ENCODE assay signal across 1 cellular context in the genomic region with DNA sequence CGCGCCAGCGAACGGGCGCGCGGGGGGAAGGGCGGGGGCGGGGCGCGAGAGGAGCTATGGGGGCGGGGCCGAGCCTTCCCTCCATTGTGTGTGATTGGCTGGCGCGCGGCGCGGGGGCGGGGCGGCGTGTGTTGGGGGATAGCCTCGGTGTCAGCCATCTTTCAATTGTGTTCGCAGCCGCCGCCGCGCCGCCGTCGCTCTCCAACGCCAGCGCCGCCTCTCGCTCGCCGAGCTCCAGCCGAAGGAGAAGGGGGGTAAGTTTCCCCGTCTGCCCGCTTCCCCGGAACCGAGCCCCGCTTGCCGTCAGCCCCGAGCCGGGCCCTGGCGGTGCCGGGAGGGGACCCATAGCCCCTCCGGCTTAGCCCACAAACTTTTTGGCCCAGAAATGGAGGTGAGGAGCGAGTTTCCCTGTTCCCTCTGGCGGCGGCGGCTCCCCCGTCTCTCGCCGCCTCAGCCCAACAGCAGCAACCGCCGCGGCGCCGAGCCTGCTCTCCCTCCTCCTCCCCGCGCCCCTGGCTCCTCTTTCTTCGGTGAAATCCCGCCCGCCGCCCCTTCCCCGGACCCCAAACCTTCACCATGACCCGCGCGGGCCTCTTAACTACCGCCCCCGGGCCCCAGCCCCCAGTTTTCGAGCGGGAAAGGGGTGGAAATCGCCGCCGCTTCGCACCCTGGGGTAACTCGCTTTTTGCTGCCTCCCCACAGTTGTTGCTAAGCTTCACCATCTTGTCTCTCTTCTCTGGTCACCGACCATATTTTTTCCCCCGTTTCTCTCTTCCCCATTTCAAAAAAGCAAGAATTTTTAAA.
TF ChIP-seq lines count a peak whose summit lies in the region.

A gene (plus strand): TSS at position 159 of the 804 bp plus-strand sequence. CDS start 1,636 bp downstream, outside the sequence.

TF ChIP-seq in GM12878, 131 proteins besides CTCF, POLR2A, EP300 and RAD21 (continued from another document and continues in another):
- TF ChIP-seq, protein P1, sequence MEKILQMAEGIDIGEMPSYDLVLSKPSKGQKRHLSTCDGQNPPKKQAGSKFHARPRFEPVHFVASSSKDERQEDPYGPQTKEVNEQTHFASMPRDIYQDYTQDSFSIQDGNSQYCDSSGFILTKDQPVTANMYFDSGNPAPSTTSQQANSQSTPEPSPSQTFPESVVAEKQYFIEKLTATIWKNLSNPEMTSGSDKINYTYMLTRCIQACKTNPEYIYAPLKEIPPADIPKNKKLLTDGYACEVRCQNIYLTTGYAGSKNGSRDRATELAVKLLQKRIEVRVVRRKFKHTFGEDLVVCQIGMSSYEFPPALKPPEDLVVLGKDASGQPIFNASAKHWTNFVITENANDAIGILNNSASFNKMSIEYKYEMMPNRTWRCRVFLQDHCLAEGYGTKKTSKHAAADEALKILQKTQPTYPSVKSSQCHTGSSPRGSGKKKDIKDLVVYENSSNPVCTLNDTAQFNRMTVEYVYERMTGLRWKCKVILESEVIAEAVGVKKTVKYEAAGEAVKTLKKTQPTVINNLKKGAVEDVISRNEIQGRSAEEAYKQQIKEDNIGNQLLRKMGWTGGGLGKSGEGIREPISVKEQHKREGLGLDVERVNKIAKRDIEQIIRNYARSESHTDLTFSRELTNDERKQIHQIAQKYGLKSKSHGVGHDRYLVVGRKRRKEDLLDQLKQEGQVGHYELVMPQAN (conservative IDR thresholded peaks at IDR 0.05), result no peak; the same call in none of the 2 replicates
- TF ChIP-seq, protein P2, sequence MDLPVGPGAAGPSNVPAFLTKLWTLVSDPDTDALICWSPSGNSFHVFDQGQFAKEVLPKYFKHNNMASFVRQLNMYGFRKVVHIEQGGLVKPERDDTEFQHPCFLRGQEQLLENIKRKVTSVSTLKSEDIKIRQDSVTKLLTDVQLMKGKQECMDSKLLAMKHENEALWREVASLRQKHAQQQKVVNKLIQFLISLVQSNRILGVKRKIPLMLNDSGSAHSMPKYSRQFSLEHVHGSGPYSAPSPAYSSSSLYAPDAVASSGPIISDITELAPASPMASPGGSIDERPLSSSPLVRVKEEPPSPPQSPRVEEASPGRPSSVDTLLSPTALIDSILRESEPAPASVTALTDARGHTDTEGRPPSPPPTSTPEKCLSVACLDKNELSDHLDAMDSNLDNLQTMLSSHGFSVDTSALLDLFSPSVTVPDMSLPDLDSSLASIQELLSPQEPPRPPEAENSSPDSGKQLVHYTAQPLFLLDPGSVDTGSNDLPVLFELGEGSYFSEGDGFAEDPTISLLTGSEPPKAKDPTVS (IDR thresholded peaks at IDR 0.05; ENCODE audit: low read depth, low read length), result no peak
- TF ChIP-seq IKZF2 (IDR thresholded peaks at IDR 0.05) (no peak; a peak in 2 of 4 replicates), KDM1A (IDR thresholded peaks at IDR 0.05; ENCODE audit: borderline replicate concordance) (no peak), LARP7 (IDR thresholded peaks at IDR 0.05) (peak; percentile 89), ETV6 (conservative IDR thresholded peaks at IDR 0.05 in 1 of 2, IDR thresholded peaks at IDR 0.05 in 1 of 2; ENCODE audit: borderline replicate concordance in 1 of 2, low read depth in 1 of 2) (no peak), HDAC6 (IDR thresholded peaks at IDR 0.05; ENCODE audit: unreplicated experiment) (peak; percentile 59), FOS (IDR thresholded peaks at IDR 0.05; ENCODE audit: borderline replicate concordance, extremely low read depth, insufficient read length) (no peak), RBBP5 (conservative IDR thresholded peaks at IDR 0.05) (no peak), MTA3 (IDR thresholded peaks at IDR 0.05; ENCODE audit: borderline replicate concordance, low read length) (no peak), SUZ12 (IDR thresholded peaks at IDR 0.05; ENCODE audit: unreplicated experiment) (no peak), HDAC2 (IDR thresholded peaks at IDR 0.05) (no peak), YBX1 (IDR thresholded peaks at IDR 0.05) (no peak), SREBF2 (IDR thresholded peaks at IDR 0.05; ENCODE audit: low read length) (no peak), ZBED1 (IDR thresholded peaks at IDR 0.05; ENCODE audit: borderline replicate concordance) (no peak), POU2F2 (IDR thresholded peaks at IDR 0.05; ENCODE audit: borderline replicate concordance, low read depth, low read length) (peak; percentile 55; the same call in 1 of the 3 replicates), SP1 (IDR thresholded peaks at IDR 0.05; ENCODE audit: low read depth, low read length) (peak; percentile 72), YY1 (IDR thresholded peaks at IDR 0.05; ENCODE audit: low read depth, low read length) (peak; percentile 90), PML (IDR thresholded peaks at IDR 0.05; ENCODE audit: low read length) (peak; percentile 65; the same call in 1 of the 2 replicates), TCF7 (IDR thresholded peaks at IDR 0.05; ENCODE audit: borderline replicate concordance) (no peak), MYC (IDR thresholded peaks at IDR 0.05; ENCODE audit: insufficient read depth, insufficient read length, insufficient replicate concordance, low read length, severe bottlenecking) (peak; percentile 17), ATF7 (IDR thresholded peaks at IDR 0.05; ENCODE audit: low read depth) (no peak), NR2F1 (conservative IDR thresholded peaks at IDR 0.05) (no peak), HDGF (IDR thresholded peaks at IDR 0.05) (peak; percentile 77; the same call in 1 of the 2 replicates), NR2C1 (IDR thresholded peaks at IDR 0.05) (no peak), ZNF24 (IDR thresholded peaks at IDR 0.05) (no peak), IRF4 (IDR thresholded peaks at IDR 0.05; ENCODE audit: low read depth, low read length) (no peak)
- TF ChIP-seq, protein P3, sequence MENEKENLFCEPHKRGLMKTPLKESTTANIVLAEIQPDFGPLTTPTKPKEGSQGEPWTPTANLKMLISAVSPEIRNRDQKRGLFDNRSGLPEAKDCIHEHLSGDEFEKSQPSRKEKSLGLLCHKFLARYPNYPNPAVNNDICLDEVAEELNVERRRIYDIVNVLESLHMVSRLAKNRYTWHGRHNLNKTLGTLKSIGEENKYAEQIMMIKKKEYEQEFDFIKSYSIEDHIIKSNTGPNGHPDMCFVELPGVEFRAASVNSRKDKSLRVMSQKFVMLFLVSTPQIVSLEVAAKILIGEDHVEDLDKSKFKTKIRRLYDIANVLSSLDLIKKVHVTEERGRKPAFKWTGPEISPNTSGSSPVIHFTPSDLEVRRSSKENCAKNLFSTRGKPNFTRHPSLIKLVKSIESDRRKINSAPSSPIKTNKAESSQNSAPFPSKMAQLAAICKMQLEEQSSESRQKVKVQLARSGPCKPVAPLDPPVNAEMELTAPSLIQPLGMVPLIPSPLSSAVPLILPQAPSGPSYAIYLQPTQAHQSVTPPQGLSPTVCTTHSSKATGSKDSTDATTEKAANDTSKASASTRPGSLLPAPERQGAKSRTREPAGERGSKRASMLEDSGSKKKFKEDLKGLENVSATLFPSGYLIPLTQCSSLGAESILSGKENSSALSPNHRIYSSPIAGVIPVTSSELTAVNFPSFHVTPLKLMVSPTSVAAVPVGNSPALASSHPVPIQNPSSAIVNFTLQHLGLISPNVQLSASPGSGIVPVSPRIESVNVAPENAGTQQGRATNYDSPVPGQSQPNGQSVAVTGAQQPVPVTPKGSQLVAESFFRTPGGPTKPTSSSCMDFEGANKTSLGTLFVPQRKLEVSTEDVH (IDR thresholded peaks at IDR 0.05; ENCODE audit: low read depth, partially characterized antibody), result no peak
- TF ChIP-seq, protein P4, sequence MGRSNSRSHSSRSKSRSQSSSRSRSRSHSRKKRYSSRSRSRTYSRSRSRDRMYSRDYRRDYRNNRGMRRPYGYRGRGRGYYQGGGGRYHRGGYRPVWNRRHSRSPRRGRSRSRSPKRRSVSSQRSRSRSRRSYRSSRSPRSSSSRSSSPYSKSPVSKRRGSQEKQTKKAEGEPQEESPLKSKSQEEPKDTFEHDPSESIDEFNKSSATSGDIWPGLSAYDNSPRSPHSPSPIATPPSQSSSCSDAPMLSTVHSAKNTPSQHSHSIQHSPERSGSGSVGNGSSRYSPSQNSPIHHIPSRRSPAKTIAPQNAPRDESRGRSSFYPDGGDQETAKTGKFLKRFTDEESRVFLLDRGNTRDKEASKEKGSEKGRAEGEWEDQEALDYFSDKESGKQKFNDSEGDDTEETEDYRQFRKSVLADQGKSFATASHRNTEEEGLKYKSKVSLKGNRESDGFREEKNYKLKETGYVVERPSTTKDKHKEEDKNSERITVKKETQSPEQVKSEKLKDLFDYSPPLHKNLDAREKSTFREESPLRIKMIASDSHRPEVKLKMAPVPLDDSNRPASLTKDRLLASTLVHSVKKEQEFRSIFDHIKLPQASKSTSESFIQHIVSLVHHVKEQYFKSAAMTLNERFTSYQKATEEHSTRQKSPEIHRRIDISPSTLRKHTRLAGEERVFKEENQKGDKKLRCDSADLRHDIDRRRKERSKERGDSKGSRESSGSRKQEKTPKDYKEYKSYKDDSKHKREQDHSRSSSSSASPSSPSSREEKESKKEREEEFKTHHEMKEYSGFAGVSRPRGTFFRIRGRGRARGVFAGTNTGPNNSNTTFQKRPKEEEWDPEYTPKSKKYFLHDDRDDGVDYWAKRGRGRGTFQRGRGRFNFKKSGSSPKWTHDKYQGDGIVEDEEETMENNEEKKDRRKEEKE (IDR thresholded peaks at IDR 0.05), result no peak
- TF ChIP-seq, protein P5, sequence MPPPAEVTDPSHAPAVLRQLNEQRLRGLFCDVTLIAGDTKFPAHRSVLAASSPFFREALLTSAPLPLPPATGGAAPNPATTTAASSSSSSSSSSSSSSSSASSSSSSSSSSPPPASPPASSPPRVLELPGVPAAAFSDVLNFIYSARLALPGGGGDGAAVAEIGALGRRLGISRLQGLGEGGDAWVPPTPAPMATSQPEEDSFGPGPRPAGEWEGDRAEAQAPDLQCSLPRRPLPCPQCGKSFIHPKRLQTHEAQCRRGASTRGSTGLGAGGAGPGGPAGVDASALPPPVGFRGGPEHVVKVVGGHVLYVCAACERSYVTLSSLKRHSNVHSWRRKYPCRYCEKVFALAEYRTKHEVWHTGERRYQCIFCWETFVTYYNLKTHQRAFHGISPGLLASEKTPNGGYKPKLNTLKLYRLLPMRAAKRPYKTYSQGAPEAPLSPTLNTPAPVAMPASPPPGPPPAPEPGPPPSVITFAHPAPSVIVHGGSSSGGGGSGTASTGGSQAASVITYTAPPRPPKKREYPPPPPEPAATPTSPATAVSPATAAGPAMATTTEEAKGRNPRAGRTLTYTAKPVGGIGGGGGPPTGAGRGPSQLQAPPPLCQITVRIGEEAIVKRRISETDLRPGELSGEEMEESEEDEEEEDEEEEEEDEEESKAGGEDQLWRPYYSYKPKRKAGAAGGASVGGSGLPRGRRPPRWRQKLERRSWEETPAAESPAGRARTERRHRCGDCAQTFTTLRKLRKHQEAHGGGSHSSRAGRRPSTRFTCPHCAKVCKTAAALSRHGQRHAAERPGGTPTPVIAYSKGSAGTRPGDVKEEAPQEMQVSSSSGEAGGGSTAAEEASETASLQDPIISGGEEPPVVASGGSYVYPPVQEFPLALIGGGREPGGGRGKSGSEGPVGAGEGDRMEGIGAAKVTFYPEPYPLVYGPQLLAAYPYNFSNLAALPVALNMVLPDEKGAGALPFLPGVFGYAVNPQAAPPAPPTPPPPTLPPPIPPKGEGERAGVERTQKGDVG (CRISPR knock-in tag; IDR thresholded peaks at IDR 0.05), result no peak
- TF ChIP-seq, protein P6, sequence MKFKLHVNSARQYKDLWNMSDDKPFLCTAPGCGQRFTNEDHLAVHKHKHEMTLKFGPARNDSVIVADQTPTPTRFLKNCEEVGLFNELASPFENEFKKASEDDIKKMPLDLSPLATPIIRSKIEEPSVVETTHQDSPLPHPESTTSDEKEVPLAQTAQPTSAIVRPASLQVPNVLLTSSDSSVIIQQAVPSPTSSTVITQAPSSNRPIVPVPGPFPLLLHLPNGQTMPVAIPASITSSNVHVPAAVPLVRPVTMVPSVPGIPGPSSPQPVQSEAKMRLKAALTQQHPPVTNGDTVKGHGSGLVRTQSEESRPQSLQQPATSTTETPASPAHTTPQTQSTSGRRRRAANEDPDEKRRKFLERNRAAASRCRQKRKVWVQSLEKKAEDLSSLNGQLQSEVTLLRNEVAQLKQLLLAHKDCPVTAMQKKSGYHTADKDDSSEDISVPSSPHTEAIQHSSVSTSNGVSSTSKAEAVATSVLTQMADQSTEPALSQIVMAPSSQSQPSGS (IDR thresholded peaks at IDR 0.05; ENCODE audit: low read length), result no peak
- TF ChIP-seq, protein P7, sequence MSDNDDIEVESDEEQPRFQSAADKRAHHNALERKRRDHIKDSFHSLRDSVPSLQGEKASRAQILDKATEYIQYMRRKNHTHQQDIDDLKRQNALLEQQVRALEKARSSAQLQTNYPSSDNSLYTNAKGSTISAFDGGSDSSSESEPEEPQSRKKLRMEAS (IDR thresholded peaks at IDR 0.05; ENCODE audit: low read depth, low read length), result no peak
- TF ChIP-seq, protein P8, sequence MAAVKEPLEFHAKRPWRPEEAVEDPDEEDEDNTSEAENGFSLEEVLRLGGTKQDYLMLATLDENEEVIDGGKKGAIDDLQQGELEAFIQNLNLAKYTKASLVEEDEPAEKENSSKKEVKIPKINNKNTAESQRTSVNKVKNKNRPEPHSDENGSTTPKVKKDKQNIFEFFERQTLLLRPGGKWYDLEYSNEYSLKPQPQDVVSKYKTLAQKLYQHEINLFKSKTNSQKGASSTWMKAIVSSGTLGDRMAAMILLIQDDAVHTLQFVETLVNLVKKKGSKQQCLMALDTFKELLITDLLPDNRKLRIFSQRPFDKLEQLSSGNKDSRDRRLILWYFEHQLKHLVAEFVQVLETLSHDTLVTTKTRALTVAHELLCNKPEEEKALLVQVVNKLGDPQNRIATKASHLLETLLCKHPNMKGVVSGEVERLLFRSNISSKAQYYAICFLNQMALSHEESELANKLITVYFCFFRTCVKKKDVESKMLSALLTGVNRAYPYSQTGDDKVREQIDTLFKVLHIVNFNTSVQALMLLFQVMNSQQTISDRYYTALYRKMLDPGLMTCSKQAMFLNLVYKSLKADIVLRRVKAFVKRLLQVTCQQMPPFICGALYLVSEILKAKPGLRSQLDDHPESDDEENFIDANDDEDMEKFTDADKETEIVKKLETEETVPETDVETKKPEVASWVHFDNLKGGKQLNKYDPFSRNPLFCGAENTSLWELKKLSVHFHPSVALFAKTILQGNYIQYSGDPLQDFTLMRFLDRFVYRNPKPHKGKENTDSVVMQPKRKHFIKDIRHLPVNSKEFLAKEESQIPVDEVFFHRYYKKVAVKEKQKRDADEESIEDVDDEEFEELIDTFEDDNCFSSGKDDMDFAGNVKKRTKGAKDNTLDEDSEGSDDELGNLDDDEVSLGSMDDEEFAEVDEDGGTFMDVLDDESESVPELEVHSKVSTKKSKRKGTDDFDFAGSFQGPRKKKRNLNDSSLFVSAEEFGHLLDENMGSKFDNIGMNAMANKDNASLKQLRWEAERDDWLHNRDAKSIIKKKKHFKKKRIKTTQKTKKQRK (IDR thresholded peaks at IDR 0.05; ENCODE audit: low read depth, low read length), result no peak
- TF ChIP-seq, protein P9, sequence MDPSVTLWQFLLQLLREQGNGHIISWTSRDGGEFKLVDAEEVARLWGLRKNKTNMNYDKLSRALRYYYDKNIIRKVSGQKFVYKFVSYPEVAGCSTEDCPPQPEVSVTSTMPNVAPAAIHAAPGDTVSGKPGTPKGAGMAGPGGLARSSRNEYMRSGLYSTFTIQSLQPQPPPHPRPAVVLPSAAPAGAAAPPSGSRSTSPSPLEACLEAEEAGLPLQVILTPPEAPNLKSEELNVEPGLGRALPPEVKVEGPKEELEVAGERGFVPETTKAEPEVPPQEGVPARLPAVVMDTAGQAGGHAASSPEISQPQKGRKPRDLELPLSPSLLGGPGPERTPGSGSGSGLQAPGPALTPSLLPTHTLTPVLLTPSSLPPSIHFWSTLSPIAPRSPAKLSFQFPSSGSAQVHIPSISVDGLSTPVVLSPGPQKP (IDR thresholded peaks at IDR 0.05; ENCODE audit: low read depth, low read length), result no peak
